1 cellular context compared by ENCODE assay signal in the genomic region with DNA sequence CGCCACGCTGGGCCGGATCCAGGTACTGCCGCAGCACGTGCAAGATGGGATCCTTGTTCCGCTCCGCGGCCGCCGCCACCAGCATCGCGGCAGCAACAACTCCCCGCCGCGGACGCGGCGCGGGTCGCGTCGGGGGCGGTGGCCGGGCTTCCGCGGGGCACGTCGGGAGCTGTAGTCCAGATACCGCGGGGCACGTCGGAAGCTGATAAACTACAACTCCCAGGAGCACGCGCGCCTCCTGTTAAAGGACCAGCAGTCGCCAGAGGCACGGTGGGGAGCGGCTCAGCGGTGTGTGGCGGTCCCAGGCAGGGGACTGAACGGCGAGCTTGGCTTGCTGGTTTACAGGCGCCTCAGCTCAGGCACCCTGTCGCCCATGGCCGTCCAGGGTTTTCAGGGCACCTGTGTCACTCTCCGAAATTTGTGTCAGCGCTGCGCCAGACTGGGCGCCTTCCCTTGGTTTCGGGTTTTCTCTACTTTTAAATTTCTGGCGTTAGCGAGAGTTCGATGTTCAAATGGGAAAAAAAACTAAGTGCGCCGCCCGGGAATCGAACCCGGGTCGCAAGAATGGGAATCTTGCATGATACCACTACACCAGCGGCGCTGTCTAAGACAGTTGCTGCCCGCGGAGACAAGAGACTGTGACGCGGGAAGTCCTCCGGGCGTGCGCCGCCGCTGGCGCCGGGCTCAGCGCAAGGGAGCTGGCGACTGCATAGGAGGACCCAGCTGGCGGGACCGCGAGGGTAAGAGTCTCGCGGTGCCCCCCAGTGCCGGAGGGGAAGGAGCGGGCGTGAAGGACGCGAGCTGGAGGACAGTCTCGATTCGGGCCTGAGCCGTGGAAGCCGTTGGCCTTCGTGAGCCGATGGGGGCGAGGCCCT.
TF ChIP-seq lines count a peak whose summit lies in the region.

TSS of gene METTL26 (minus strand) at position 100 of the 875 bp plus-strand sequence. CDS start at position 85, 15 bp downstream.

TF ChIP-seq in GM12878, 131 proteins besides CTCF, POLR2A, EP300 and RAD21 (continued from another document):
- TF ChIP-seq E4F1 (IDR thresholded peaks at IDR 0.05; ENCODE audit: borderline replicate concordance, partially characterized antibody) = no peak
- TF ChIP-seq KAT2A (conservative IDR thresholded peaks at IDR 0.05; ENCODE audit: control insufficient read depth, low read depth, low read length) = no peak
- TF ChIP-seq SMAD1 (IDR thresholded peaks at IDR 0.05; ENCODE audit: low read depth, partially characterized antibody) = no peak
- no peak for TF ChIP-seq SRF (IDR thresholded peaks at IDR 0.05; ENCODE audit: low read depth in 2 of 2, low read length in 2 of 2)
- no peak for TF ChIP-seq CHD4 (IDR thresholded peaks at IDR 0.05)
- no peak for TF ChIP-seq JUND (IDR thresholded peaks at IDR 0.05; ENCODE audit: low read depth, low read length)
- TF ChIP-seq ZBED1 (IDR thresholded peaks at IDR 0.05; ENCODE audit: borderline replicate concordance) = no peak
- TF ChIP-seq SREBF1 (IDR thresholded peaks at IDR 0.05; ENCODE audit: low read length) = peak; percentile 27
- TF ChIP-seq KLF5 (IDR thresholded peaks at IDR 0.05; ENCODE audit: partially characterized antibody) = no peak
- TF ChIP-seq, protein P1, sequence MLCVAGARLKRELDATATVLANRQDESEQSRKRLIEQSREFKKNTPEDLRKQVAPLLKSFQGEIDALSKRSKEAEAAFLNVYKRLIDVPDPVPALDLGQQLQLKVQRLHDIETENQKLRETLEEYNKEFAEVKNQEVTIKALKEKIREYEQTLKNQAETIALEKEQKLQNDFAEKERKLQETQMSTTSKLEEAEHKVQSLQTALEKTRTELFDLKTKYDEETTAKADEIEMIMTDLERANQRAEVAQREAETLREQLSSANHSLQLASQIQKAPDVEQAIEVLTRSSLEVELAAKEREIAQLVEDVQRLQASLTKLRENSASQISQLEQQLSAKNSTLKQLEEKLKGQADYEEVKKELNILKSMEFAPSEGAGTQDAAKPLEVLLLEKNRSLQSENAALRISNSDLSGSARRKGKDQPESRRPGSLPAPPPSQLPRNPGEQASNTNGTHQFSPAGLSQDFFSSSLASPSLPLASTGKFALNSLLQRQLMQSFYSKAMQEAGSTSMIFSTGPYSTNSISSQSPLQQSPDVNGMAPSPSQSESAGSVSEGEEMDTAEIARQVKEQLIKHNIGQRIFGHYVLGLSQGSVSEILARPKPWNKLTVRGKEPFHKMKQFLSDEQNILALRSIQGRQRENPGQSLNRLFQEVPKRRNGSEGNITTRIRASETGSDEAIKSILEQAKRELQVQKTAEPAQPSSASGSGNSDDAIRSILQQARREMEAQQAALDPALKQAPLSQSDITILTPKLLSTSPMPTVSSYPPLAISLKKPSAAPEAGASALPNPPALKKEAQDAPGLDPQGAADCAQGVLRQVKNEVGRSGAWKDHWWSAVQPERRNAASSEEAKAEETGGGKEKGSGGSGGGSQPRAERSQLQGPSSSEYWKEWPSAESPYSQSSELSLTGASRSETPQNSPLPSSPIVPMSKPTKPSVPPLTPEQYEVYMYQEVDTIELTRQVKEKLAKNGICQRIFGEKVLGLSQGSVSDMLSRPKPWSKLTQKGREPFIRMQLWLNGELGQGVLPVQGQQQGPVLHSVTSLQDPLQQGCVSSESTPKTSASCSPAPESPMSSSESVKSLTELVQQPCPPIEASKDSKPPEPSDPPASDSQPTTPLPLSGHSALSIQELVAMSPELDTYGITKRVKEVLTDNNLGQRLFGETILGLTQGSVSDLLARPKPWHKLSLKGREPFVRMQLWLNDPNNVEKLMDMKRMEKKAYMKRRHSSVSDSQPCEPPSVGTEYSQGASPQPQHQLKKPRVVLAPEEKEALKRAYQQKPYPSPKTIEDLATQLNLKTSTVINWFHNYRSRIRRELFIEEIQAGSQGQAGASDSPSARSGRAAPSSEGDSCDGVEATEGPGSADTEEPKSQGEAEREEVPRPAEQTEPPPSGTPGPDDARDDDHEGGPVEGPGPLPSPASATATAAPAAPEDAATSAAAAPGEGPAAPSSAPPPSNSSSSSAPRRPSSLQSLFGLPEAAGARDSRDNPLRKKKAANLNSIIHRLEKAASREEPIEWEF (IDR thresholded peaks at IDR 0.05; ENCODE audit: insufficient replicate concordance, low read depth, low read length) = no peak
- no peak for TF ChIP-seq NFIC (IDR thresholded peaks at IDR 0.05; ENCODE audit: low read depth, low read length)
- TF ChIP-seq TCF7 (IDR thresholded peaks at IDR 0.05; ENCODE audit: borderline replicate concordance) = no peak; the same call in 1 of the 2 replicates
- TF ChIP-seq HSF1 (IDR thresholded peaks at IDR 0.05; ENCODE audit: low read depth, low read length) = no peak
- peak; percentile 61 for TF ChIP-seq NR2F1 (conservative IDR thresholded peaks at IDR 0.05)
- no peak for TF ChIP-seq FOXM1 (IDR thresholded peaks at IDR 0.05; ENCODE audit: low read depth, low read length)
- no peak for TF ChIP-seq PBX3 (IDR thresholded peaks at IDR 0.05; ENCODE audit: insufficient replicate concordance, low read depth, low read length)
- TF ChIP-seq GABPA (IDR thresholded peaks at IDR 0.05; ENCODE audit: low read depth) = no peak
